Comparison of ENCODE assay signal across 25 cellular contexts in the genomic region with DNA sequence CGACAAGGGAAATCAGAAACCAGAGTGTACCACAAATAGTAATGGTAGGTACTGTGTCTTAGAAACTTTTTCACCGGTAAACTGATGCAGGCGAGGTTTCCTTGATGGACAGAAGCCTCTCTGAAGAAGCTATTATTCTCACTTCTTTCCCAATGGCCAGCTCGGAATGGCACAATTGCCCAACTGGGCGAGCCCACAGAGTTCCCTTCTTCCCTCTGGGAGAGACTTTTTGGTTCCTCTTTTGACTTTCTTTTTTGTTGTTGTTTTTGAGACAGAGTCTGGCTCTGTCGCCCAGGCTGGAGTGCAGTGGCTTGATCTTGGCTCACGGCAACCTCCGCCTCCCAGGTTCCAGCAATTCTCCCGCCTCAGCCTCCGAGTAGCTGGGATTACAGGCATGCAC. TPM values are rescaled to one million over a fixed set of nuclear protein-coding genes. Genes with fewer than 3 reads are reported as not detected.
DNase-seq lines count a peak whose midpoint lies in the region; ATAC-seq and TF ChIP-seq lines count a peak whose summit lies in the region.
"Had no signal": no experiment of that assay in that cellular context is flagged by ENCODE, and none has a peak within 500 bp of the region (broad histone marks: within the 10 kb centered on the region; RNA-seq: fewer than 3 reads in every experiment).

No MANE protein-coding gene starts in this region.

- no peak overlapping the region for H3K9ac ChIP-seq in mammary epithelial cell (ENCODE audit: insufficient read depth, low read length)

- CTCF ChIA-PET in mammary epithelial cell (lab: Charles Lee; ENCODE audit: low non-redundant PET) = no interaction called here

- H3K4me2 ChIP-seq in mammary epithelial cell (ENCODE audit: insufficient read depth, low read depth, low read length) = no peak overlapping the region

- peak; percentile 28 to 31 for ATAC-seq in lower lobe of right lung
- ATAC-seq in upper lobe of right lung = peak; percentile 39
- no peak for ATAC-seq in GM19452 (IDR thresholded peaks at IDR 0.05; ENCODE audit: unreplicated experiment)
- ATAC-seq: activated CD8-positive, alpha-beta T cell treated with anti-CD3 and anti-CD28 coated beads, Interleukin-2, amount 10 ng/mL, durations not matched to agents 7 days and 5 days; Panc1; SK-N-SH treated with all-trans-retinoic acid at 6 μM for 48 hours; stimulated activated naive CD8-positive, alpha-beta T cell treated with anti-CD3 and anti-CD28 coated beads, Interleukin-15, Interleukin-2, amounts not matched to agents 100 U/mL and 50 U/mL, for 24 hours had no signal

- BruUV-seq in mammary epithelial cell (replicated peaks; lab: Mats Ljungman, UMichigan) = no TSS peak

- no peak for DNase-seq in breast epithelium (ENCODE audit: low spot score in 2 of 2)
- DNase-seq in mammary epithelial cell = no peak
- peak in 1 of 7 donors; percentile 33 for DNase-seq in adrenal gland
- DNase-seq in lower lobe of right lung = no peak
- DNase-seq in upper lobe of right lung = no peak
- no peak for DNase-seq in RPMI8226
- no peak for DNase-seq in GM19238 (ENCODE audit: insufficient read length, low spot score)
- DNase-seq: 8988T; activated CD8-positive, alpha-beta T cell treated with anti-CD3 and anti-CD28 coated beads, Interleukin-2, amount 10 ng/mL, durations not matched to agents 7 days and 5 days; activated naive CD4-positive, alpha-beta T cell treated with Interleukin-2 at 50 U/mL for 16 hours; activated T-cell treated with anti-CD3 and anti-CD28 coated beads, Interleukin-2, amount 50 U/mL, for 1 hour; caudate nucleus; HFFc6; MM.1S; NCI-H187 treated with DMSO at 0.1 percent for 48 hours; NCI-H2227 treated with DMSO at 0.1 percent for 48 hours; NCI-H748 treated with DMSO at 0.1 percent for 48 hours; posterior cingulate gyrus; small intestine; stimulated activated CD4-positive, alpha-beta T cell treated with anti-CD3 and anti-CD28 coated beads, Interleukin-4, amount 100 ng/mL, for 1 hour; stimulated activated naive CD8-positive, alpha-beta T cell treated with anti-CD3 and anti-CD28 coated beads, Interleukin-15, Interleukin-2, amounts not matched to agents 100 U/mL and 50 U/mL, for 24 hours had no signal

- TF ChIP-seq CTCF in breast epithelium (IDR thresholded peaks at IDR 0.05) (no peak), mammary epithelial cell (conservative IDR thresholded peaks at IDR 0.05 in 1 of 2, IDR thresholded peaks at IDR 0.05 in 1 of 2; ENCODE audit: extremely low read depth in 1 of 2, insufficient read depth in 1 of 2, low read depth in 1 of 2, low read length in 2 of 2) (no peak), adrenal gland (IDR thresholded peaks at IDR 0.05) (no peak), lower lobe of right lung (IDR thresholded peaks at IDR 0.05) (no peak), upper lobe of right lung (IDR thresholded peaks at IDR 0.05) (no peak)

- peak overlapping the region; percentile 11 to 32 for H3K27ac ChIP-seq in breast epithelium
- H3K27ac ChIP-seq in mammary epithelial cell (ENCODE audit: insufficient read depth, low read depth, low read length) = no peak overlapping the region
- peak overlapping the region in 3 of 5 donors; percentile 32 to 69 (median 36) for H3K27ac ChIP-seq in adrenal gland
- peak overlapping the region; percentile 53 for H3K27ac ChIP-seq in lower lobe of right lung
- no peak overlapping the region for H3K27ac ChIP-seq in upper lobe of right lung
- H3K27ac ChIP-seq: epithelial cell of prostate had no signal

- H3K4me3 ChIP-seq in breast epithelium = no peak overlapping the region
- H3K4me3 ChIP-seq in mammary epithelial cell (replicated peaks in 1 of 3; ENCODE audit: insufficient read depth in 1 of 3, low read depth in 2 of 3, low read length in 3 of 3) = no peak overlapping the region
- no peak overlapping the region for H3K4me3 ChIP-seq in adrenal gland
- H3K4me3 ChIP-seq in lower lobe of right lung = no peak overlapping the region
- H3K4me3 ChIP-seq in upper lobe of right lung = no peak overlapping the region

- no peak overlapping the region for H2AFZ ChIP-seq in mammary epithelial cell (ENCODE audit: low read depth, low read length)

- no peaks in the 10 kb centered on the region for H3K9me3 ChIP-seq in breast epithelium
- H3K9me3 ChIP-seq in mammary epithelial cell (replicated peaks; ENCODE audit: insufficient read depth, low read length) = no peaks in the 10 kb centered on the region
- H3K9me3 ChIP-seq in adrenal gland (replicated peaks in 1 of 3) = no peaks in the 10 kb centered on the region
- H3K9me3 ChIP-seq in lower lobe of right lung = no peaks in the 10 kb centered on the region
- H3K9me3 ChIP-seq in upper lobe of right lung = no peaks in the 10 kb centered on the region

- in situ Hi-C loops in mammary epithelial cell (cut with MboI; ENCODE audit: low sequenced_read_pairs in 2 of 2) = no loop called here

- H3K4me1 ChIP-seq in breast epithelium (no peaks in the 10 kb centered on the region), mammary epithelial cell (ENCODE audit: insufficient read depth, low read length) (peaks cover 4% of the 10 kb centered on the region), adrenal gland (replicated peaks in 1 of 2) (peaks cover 0 to 12% of the 10 kb centered on the region in 2 donors), lower lobe of right lung (peaks cover 29% of the 10 kb centered on the region), upper lobe of right lung (peaks cover 13% of the 10 kb centered on the region)

- H4K20me1 ChIP-seq in mammary epithelial cell (ENCODE audit: insufficient read depth, low read length) = no peaks in the 10 kb centered on the region

- 95% methylated on average over 8 of the region's 10 CpGs for WGBS in mammary epithelial cell (ENCODE audit: low coverage, missing lambda C conversion rate)
- 77 to 88% (median 80%) methylated on average over 10 of the region's 10 CpGs for WGBS in adrenal gland, 4 donors

- dilution Hi-C loops in mammary epithelial cell (cut with HindIII; ENCODE audit: low sequenced_read_pairs) = no loop called here

- no peaks in the 10 kb centered on the region for H3K36me3 ChIP-seq in breast epithelium
- peaks cover 3% of the 10 kb centered on the region for H3K36me3 ChIP-seq in mammary epithelial cell (ENCODE audit: insufficient read depth, low read length)
- H3K36me3 ChIP-seq in adrenal gland (replicated peaks in 1 of 2) = peaks cover 0 to 6% of the 10 kb centered on the region in 2 donors
- H3K36me3 ChIP-seq in lower lobe of right lung = peaks cover 26% of the 10 kb centered on the region
- H3K36me3 ChIP-seq in upper lobe of right lung = peaks cover 51% of the 10 kb centered on the region

- no peaks in the 10 kb centered on the region for H3K79me2 ChIP-seq in mammary epithelial cell (ENCODE audit: insufficient read depth, low read length)

- intact Hi-C loops in breast epithelium (cut with DNase I; ENCODE audit: low total_unique reads) = no loop called here
- intact Hi-C loops in mammary epithelial cell (cut with micrococcal nuclease) = no loop called here
- intact Hi-C loops in adrenal gland (cut with DNase I) = no loop called here
- intact Hi-C loops in lower lobe of right lung (cut with DNase I) = no loop called here
- intact Hi-C loops in upper lobe of right lung (cut with DNase I) = no loop called here

- no peaks in the 10 kb centered on the region for H3K27me3 ChIP-seq in breast epithelium
- no peaks in the 10 kb centered on the region for H3K27me3 ChIP-seq in mammary epithelial cell (ENCODE audit: insufficient read depth, low read length)
- H3K27me3 ChIP-seq in adrenal gland = no peaks in the 10 kb centered on the region
- H3K27me3 ChIP-seq in lower lobe of right lung (ENCODE audit: low read depth) = no peaks in the 10 kb centered on the region
- no peaks in the 10 kb centered on the region for H3K27me3 ChIP-seq in upper lobe of right lung

- TF ChIP-seq POLR2A in breast epithelium (IDR thresholded peaks at IDR 0.05) = no peak
- no peak for TF ChIP-seq POLR2A in adrenal gland (IDR thresholded peaks at IDR 0.05)

RNA-seq across cellular contexts. Expression of a gene that starts 16.9 kb away (rescaled TPM):
- total RNA-seq in breast epithelium (10 to 100 TPM; 13.8 to 18.9 (median 14.9) TPM), mammary epithelial cell (10 to 100 TPM; 11.5 to 34.3 TPM), adrenal gland (10 to 100 TPM; 12.3 to 32.5 (median 19.8) TPM), lower lobe of right lung (44.6 TPM), upper lobe of right lung (39.9 TPM)
- polyA plus RNA-seq in mammary epithelial cell (13.0 TPM), adrenal gland (10 to 100 TPM in 1 of 3 donors, 1 to 10 TPM in 2; 6.8 to 17.2 (median 7.5) TPM)
- 12.4 TPM for polyA minus RNA-seq in mammary epithelial cell

RNA-seq across cellular contexts. Expression of a gene that starts 33.8 kb away (rescaled TPM):
- 10 to 100 TPM in 1 of 3 donors, 1 to 10 TPM in 2; 4.2 to 11.5 (median 6.6) TPM for total RNA-seq in breast epithelium
- under 1 TPM; 0.28 to 0.83 TPM for total RNA-seq in mammary epithelial cell
- polyA plus RNA-seq in mammary epithelial cell = 0.07 TPM
- polyA minus RNA-seq in mammary epithelial cell = 0.41 TPM
- total RNA-seq in adrenal gland = 10 to 100 TPM in 7 of 8 donors, 1 to 10 TPM in 1; 9.3 to 24.8 (median 18.9) TPM
- 10 to 100 TPM in 2 of 3 donors, under 1 TPM in 1; 0.81 to 19.1 (median 10.5) TPM for polyA plus RNA-seq in adrenal gland
- 37.4 TPM for total RNA-seq in lower lobe of right lung
- total RNA-seq in upper lobe of right lung = 48.5 TPM

RNA-seq across cellular contexts. Expression of a gene that starts 38.0 kb away (rescaled TPM):
- total RNA-seq in breast epithelium (10 to 100 TPM; 15.4 to 42.7 (median 31.1) TPM), mammary epithelial cell (1 to 10 TPM; 5.1 to 7.8 TPM), adrenal gland (10 to 100 TPM; 21.5 to 78.3 (median 36.2) TPM), lower lobe of right lung (41.5 TPM), upper lobe of right lung (39.5 TPM)
- polyA plus RNA-seq in mammary epithelial cell (3.1 TPM), adrenal gland (10 to 100 TPM; 37.9 to 46.5 (median 40.4) TPM)
- not detected for polyA minus RNA-seq in mammary epithelial cell

RNA-seq across cellular contexts. Expression of a gene that starts 49.1 kb away (rescaled TPM):
- total RNA-seq in breast epithelium (10 to 100 TPM; 24.6 to 37.7 (median 28.8) TPM), mammary epithelial cell (10 to 100 TPM; 31.2 to 75.3 TPM), adrenal gland (100 to 1,000 TPM in 1 of 8 donors, 10 to 100 TPM in 7; 32.1 to 107 (median 54.3) TPM), lower lobe of right lung (71.3 TPM), upper lobe of right lung (81.9 TPM)
- polyA plus RNA-seq in mammary epithelial cell (46.4 TPM), adrenal gland (100 to 1,000 TPM in 1 of 3 donors, 10 to 100 TPM in 2; 16.4 to 157 (median 17.8) TPM)
- 86.4 TPM for polyA minus RNA-seq in mammary epithelial cell

Comparison
In these comparisons a context has a peak if more than half of its experiments do, and no peak if none do; other contexts are left out.
1. H3K27ac ChIP-seq: peak in breast epithelium (2 of 2), adrenal gland (3 of 5) and lower lobe of right lung (single experiment); none in mammary epithelial cell (single experiment) and upper lobe of right lung (single experiment).